In genomic region chr3:47412842-47413520, GRCh38 we compare ENCODE assay signal across 13 cellular contexts. TPM values are rescaled to one million over a fixed set of nuclear protein-coding genes. Genes with fewer than 3 reads are reported as not detected.
DNase-seq lines count a peak whose midpoint lies in the region; ATAC-seq and TF ChIP-seq lines count a peak whose summit lies in the region.
"Had no signal": no experiment of that assay in that cellular context is flagged by ENCODE, and none has a peak within 500 bp of the region (broad histone marks: within the 10 kb centered on the region; RNA-seq: fewer than 3 reads in every experiment).

No MANE protein-coding gene starts in this region.

- H3K27ac ChIP-seq in cardiac muscle cell (no peak overlapping the region), right cardiac atrium (ENCODE audit: low read length) (no peak overlapping the region), VCaP (no peak overlapping the region)

- TF ChIP-seq CTCF in cardiac muscle cell (IDR thresholded peaks at IDR 0.05; ENCODE audit: low read depth, low read length), result peak; percentile 9
- TF ChIP-seq CTCF in VCaP (conservative IDR thresholded peaks at IDR 0.05), result 0 out of 2 replicates have a peak, but pooled peaks have one; percentile 12
- TF ChIP-seq CTCF in epithelial cell of esophagus (IDR thresholded peaks at IDR 0.05; ENCODE audit: insufficient read depth, low read depth, low read length, missing control alignments), result peak; percentile 23
- no peak for TF ChIP-seq CTCF in type B pancreatic cell (conservative IDR thresholded peaks at IDR 0.05)

- 78% methylated on average over 11 of the region's 12 CpGs for WGBS in right cardiac atrium

- intact Hi-C loops in right cardiac atrium (cut with DNase I), result no loop called here

- H3K36me3 Mint-ChIP-seq in type B pancreatic cell, result peaks cover 14% of the 10 kb centered on the region

- no peaks in the 10 kb centered on the region for H3K27me3 Mint-ChIP-seq in type B pancreatic cell

- H3K27ac Mint-ChIP-seq in type B pancreatic cell, result peak overlapping the region; percentile 72

- no peak for DNase-seq in cardiac muscle cell (ENCODE audit: low read depth in 1 of 2, low spot score in 1 of 2)
- DNase-seq in right cardiac atrium, result no peak
- DNase-seq in epithelial cell of esophagus (ENCODE audit: low read depth), result no peak
- no peak for DNase-seq in type B pancreatic cell (ENCODE audit: extremely low spot score, unreplicated experiment)
- DNase-seq in dedifferentiated amniotic fluid mesenchymal stem cell (ENCODE audit: extremely low spot score), result no peak
- DNase-seq in NCI-H345 (lab: John Stamatoyannopoulos, UW), result no peak
- DNase-seq in stimulated activated CD4-positive, alpha-beta T cell treated with anti-CD3 and anti-CD28 coated beads, Interleukin-15, amount 100 ng/mL, for 24 hours, result no peak
- DNase-seq: activated CD4-positive, alpha-beta T cell treated with anti-CD3 and anti-CD28 coated beads for 4 hours; NCI-H1092 treated with DMSO at 0.1 percent for 48 hours; retina; T-helper 1 cell had no signal

- H3K4me3 Mint-ChIP-seq in type B pancreatic cell, result no peak overlapping the region

- H3K9me3 Mint-ChIP-seq in type B pancreatic cell, result no peaks in the 10 kb centered on the region
- H3K9me3 Mint-ChIP-seq: CD14-positive monocyte had no signal

- H3K4me1 Mint-ChIP-seq in type B pancreatic cell (ENCODE audit: unreplicated experiment), result peaks cover 4% of the 10 kb centered on the region
- H3K4me1 Mint-ChIP-seq: CD14-positive monocyte had no signal

- H3K27me3 ChIP-seq in cardiac muscle cell (no peaks in the 10 kb centered on the region), right cardiac atrium (ENCODE audit: control insufficient read depth, insufficient read depth) (no peaks in the 10 kb centered on the region)

- H3K4me1 ChIP-seq in cardiac muscle cell (ENCODE audit: low read depth) (no peaks in the 10 kb centered on the region), right cardiac atrium (ENCODE audit: control insufficient read depth, insufficient read depth, low read length) (no peaks in the 10 kb centered on the region)

- H3K9me3 ChIP-seq in cardiac muscle cell (ENCODE audit: low read depth) (no peaks in the 10 kb centered on the region), right cardiac atrium (ENCODE audit: control insufficient read depth, low read length) (no peaks in the 10 kb centered on the region)

- H3K4me3 ChIP-seq in cardiac muscle cell (no peak overlapping the region), right cardiac atrium (ENCODE audit: low read length) (no peak overlapping the region), epithelial cell of esophagus (ENCODE audit: low read length) (no peak overlapping the region)

- no peak for ATAC-seq in right cardiac atrium

- H3K36me3 ChIP-seq in cardiac muscle cell, result peaks cover 30% of the 10 kb centered on the region

RNA-seq across cellular contexts. Expression of gene PTPN23, which starts 32.2 kb away (rescaled TPM):
- total RNA-seq in cardiac muscle cell (10.7 and 18.7 TPM in 2 replicates), right cardiac atrium (10 to 100 TPM; 17.7 to 23.0 (median 18.0) TPM), type B pancreatic cell (ENCODE audit: low replicate concordance) (52.5 and 54.1 TPM in 2 replicates)
- polyA plus RNA-seq in cardiac muscle cell (17.1 and 17.4 TPM in 2 replicates), right cardiac atrium (14.1 TPM)
